ENCODE assay signal across 8 cellular contexts in the genomic region with DNA sequence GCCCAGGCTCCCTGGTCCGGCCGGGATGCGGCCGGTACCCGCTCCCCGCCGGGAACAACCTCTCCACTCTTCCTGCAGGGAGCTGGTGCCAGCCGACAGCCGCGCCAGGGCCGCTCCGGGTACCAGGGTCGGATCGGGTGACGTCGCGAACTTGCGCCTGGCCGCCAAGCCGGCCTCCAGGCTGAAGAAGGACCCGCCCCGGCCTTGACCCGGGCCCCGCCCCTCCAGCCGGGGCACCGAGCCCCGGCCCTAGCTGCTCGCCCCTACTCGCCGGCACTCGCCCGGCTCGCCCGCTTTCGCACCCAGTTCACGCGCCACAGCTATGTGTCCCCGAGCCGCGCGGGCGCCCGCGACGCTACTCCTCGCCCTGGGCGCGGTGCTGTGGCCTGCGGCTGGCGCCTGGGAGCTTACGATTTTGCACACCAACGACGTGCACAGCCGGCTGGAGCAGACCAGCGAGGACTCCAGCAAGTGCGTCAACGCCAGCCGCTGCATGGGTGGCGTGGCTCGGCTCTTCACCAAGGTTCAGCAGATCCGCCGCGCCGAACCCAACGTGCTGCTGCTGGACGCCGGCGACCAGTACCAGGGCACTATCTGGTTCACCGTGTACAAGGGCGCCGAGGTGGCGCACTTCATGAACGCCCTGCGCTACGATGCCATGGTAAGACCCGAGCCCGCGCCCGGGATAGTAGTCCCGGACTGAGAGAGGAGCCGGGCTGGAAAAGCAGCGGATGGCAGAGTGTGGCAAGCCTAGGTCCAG.
DNase-seq lines count a peak whose midpoint lies in the region; ATAC-seq lines count a peak whose summit lies in the region.

A gene (plus strand): TSS at position 266 of the 760 bp plus-strand sequence. CDS start 57 bp downstream, at position 323.

- DNase-seq in D341Med (ENCODE audit: low spot score) (peak; percentile 78), T1000 (lab: John Stamatoyannopoulos, UW) (peak; percentile 64), cortex of kidney (lab: John Stamatoyannopoulos, UW) (peak; percentile 41), left kidney (ENCODE audit: low read depth, low spot score) (peak; percentile 72), NCI-H2171 (lab: John Stamatoyannopoulos, UW) (no peak)
- peak; percentile 7 to 16 for DNase-seq in stimulated activated CD4-positive, alpha-beta T cell treated with anti-CD3 and anti-CD28 coated beads, Interleukin-4, amount 100 ng/mL, for 4 hours

- ATAC-seq in GM19452 (IDR thresholded peaks at IDR 0.05; ENCODE audit: unreplicated experiment) (peak; percentile 84), HG03520 (IDR thresholded peaks at IDR 0.05; ENCODE audit: unreplicated experiment) (peak; percentile 77)
